1 cellular context compared by ENCODE assay signal in genomic region chr9:134343637-134344036, GRCh38.
TF ChIP-seq lines count a peak whose summit lies in the region.

No MANE protein-coding gene starts in this region.

TF ChIP-seq in IMR-90, 13 proteins besides CTCF, POLR2A, EP300 and RAD21 (continued from another document):
- TF ChIP-seq MXI1 (IDR thresholded peaks at IDR 0.05; ENCODE audit: borderline replicate concordance, low read depth, low read length) (no peak), MAZ (IDR thresholded peaks at IDR 0.05; ENCODE audit: borderline replicate concordance, low read depth, low read length) (no peak), RFX5 (IDR thresholded peaks at IDR 0.05; ENCODE audit: low read depth, low read length) (no peak), MAFK (IDR thresholded peaks at IDR 0.05; ENCODE audit: low read depth, low read length) (no peak), NFE2L2 (IDR thresholded peaks at IDR 0.05; ENCODE audit: low read depth, low read length) (no peak), FOS (IDR thresholded peaks at IDR 0.05; ENCODE audit: low read depth, low read length) (no peak)
